Comparison of ENCODE assay signal across 8 cellular contexts in the genomic region with DNA sequence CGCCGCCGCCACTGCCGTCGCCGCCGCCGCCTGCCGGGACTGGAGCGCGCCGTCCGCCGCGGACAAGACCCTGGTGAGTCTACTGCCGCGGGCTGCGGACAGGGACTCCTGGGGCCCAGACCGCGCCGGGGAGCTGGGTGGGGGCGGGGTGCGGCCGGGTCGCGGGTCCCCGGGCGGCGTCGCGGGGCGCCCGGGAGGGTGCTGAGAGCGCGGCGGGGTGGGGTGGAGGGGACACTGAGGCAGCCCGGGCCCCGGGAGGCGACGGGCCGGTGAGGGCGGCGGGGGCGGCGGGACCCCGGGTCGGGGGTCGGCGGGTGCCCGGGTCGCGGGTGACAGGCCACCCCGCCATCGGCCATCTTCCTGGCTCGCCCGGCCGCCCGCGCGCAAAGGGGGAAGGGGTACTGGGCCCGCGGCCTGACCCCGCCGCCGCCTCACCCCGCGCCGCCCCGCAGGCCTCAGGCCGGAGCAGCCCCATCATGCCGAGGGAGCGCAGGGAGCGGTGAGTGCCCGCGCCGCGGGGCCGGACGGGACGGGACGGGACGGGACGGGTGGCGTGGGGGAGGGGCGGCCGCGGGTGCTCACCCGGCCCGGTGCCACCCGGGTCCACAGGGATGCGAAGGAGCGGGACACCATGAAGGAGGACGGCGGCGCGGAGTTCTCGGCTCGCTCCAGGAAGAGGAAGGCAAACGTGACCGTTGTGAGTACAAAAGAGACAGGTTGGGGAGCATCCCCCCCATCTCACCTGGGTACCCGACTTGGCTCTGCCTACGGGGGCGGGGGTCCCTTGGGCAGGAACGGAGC. TPM values are rescaled to one million over a fixed set of nuclear protein-coding genes. Genes with fewer than 3 reads are reported as not detected.
DNase-seq lines count a peak whose midpoint lies in the region; ATAC-seq and TF ChIP-seq lines count a peak whose summit lies in the region.

No MANE protein-coding gene starts in this region.

- ATAC-seq in activated CD4-positive, alpha-beta T cell treated with anti-CD3 and anti-CD28 coated beads for 36 hours, result no peak
- peak; percentile 19 for ATAC-seq in HG03064 (IDR thresholded peaks at IDR 0.05; ENCODE audit: low read depth, unreplicated experiment)
- ATAC-seq in psoas muscle, result no peak

- no peaks in the 10 kb centered on the region for H3K27me3 Mint-ChIP-seq in activated CD4-positive, alpha-beta T cell treated with anti-CD3 and anti-CD28 coated beads for 36 hours
- no peaks in the 10 kb centered on the region for H3K27me3 Mint-ChIP-seq in activated CD4-positive, alpha-beta T cell treated with anti-CD3 and anti-CD28 coated beads, Interleukin-2, amount 10 ng/mL, durations not matched to agents 7 days and 5 days

- H3K27ac Mint-ChIP-seq in activated CD4-positive, alpha-beta T cell treated with anti-CD3 and anti-CD28 coated beads for 36 hours, result peak overlapping the region; percentile 85
- H3K27ac Mint-ChIP-seq in activated CD4-positive, alpha-beta T cell treated with anti-CD3 and anti-CD28 coated beads, Interleukin-2, amount 10 ng/mL, durations not matched to agents 7 days and 5 days, result peak overlapping the region; percentile 90

- peaks cover 4% of the 10 kb centered on the region for H3K9me3 Mint-ChIP-seq in activated CD4-positive, alpha-beta T cell treated with anti-CD3 and anti-CD28 coated beads for 36 hours (ENCODE audit: low read depth)
- H3K9me3 Mint-ChIP-seq in activated CD4-positive, alpha-beta T cell treated with anti-CD3 and anti-CD28 coated beads, Interleukin-2, amount 10 ng/mL, durations not matched to agents 7 days and 5 days, result no peaks in the 10 kb centered on the region

- CTCF ChIA-PET in activated CD4-positive, alpha-beta T cell treated with anti-CD3 and anti-CD28 coated beads for 36 hours (lab: Charles Lee), result no interaction called here
- CTCF ChIA-PET in activated CD4-positive, alpha-beta T cell treated with anti-CD3 and anti-CD28 coated beads, Interleukin-2, amount 10 ng/mL, durations not matched to agents 7 days and 5 days (lab: Charles Lee), result no interaction called here

- peaks cover 27% of the 10 kb centered on the region for H3K36me3 Mint-ChIP-seq in activated CD4-positive, alpha-beta T cell treated with anti-CD3 and anti-CD28 coated beads for 36 hours (ENCODE audit: low read depth)
- H3K36me3 Mint-ChIP-seq in activated CD4-positive, alpha-beta T cell treated with anti-CD3 and anti-CD28 coated beads, Interleukin-2, amount 10 ng/mL, durations not matched to agents 7 days and 5 days (ENCODE audit: low read depth), result peaks cover 30% of the 10 kb centered on the region

- H3K4me1 ChIP-seq in psoas muscle, result no peaks in the 10 kb centered on the region

- H3K9me3 ChIP-seq in psoas muscle, result no peaks in the 10 kb centered on the region

- WGBS in psoas muscle, 3 donors, result 2 to 10% (median 5%) methylated on average over 27 to 103 of the region's 104 CpGs

- H3K27ac ChIP-seq in psoas muscle, result no peak overlapping the region

- H3K27me3 ChIP-seq in psoas muscle (ENCODE audit: insufficient read depth in 3 of 3, low read length in 2 of 3), result no peaks in the 10 kb centered on the region

- POLR2A ChIA-PET in activated CD4-positive, alpha-beta T cell treated with anti-CD3 and anti-CD28 coated beads for 36 hours (lab: Charles Lee), result interaction anchor here (0.9 kb wide), 1 partner anchor 32 kb away, joined by 3 read pairs; no protein-coding TSS in a partner anchor
- POLR2A ChIA-PET in activated CD4-positive, alpha-beta T cell treated with anti-CD3 and anti-CD28 coated beads, Interleukin-2, amount 10 ng/mL, durations not matched to agents 7 days and 5 days (lab: Charles Lee), result interaction anchor here (0.5 kb wide), 1 partner anchor 134 kb away, joined by 3 read pairs; no protein-coding TSS in a partner anchor

- intact Hi-C loops in activated CD4-positive, alpha-beta T cell treated with anti-CD3 and anti-CD28 coated beads for 36 hours (cut with DNase I, micrococcal nuclease), result no loop called here
- intact Hi-C loops in psoas muscle (cut with DNase I), result loop anchor here (2.0 to 5.0 kb wide), 2 partner anchors 31 to 35 kb away; no protein-coding TSS in a partner anchor

- peak overlapping the region; percentile 33 for H3K4me3 ChIP-seq in fibroblast of mammary gland (ENCODE audit: control insufficient read depth, low read depth, low read length)
- H3K4me3 ChIP-seq in psoas muscle, result peak overlapping the region; percentile 59

- peak; percentile 41 for DNase-seq in activated CD4-positive, alpha-beta T cell treated with anti-CD3 and anti-CD28 coated beads for 36 hours
- DNase-seq in activated CD4-positive, alpha-beta T cell treated with anti-CD3 and anti-CD28 coated beads for 1 hour, result no peak
- peak; percentile 17 for DNase-seq in activated CD4-positive, alpha-beta T cell treated with anti-CD3 and anti-CD28 coated beads, Interleukin-2, amount 10 ng/mL, durations not matched to agents 7 days and 5 days
- DNase-seq in fibroblast of mammary gland (ENCODE audit: low read depth) (no peak), psoas muscle (peak; percentile 29 to 49), NCI-H1092 (lab: John Stamatoyannopoulos, UW) (no peak), inferior parietal cortex (ENCODE audit: extremely low spot score) (no peak)

- peaks cover 0 to 4% of the 10 kb centered on the region in 2 donors for H3K36me3 ChIP-seq in psoas muscle (ENCODE audit: insufficient read depth in 1 of 2, low read depth in 1 of 2)

- H3K4me1 Mint-ChIP-seq in activated CD4-positive, alpha-beta T cell treated with anti-CD3 and anti-CD28 coated beads for 36 hours, result peaks cover 15% of the 10 kb centered on the region
- H3K4me1 Mint-ChIP-seq in activated CD4-positive, alpha-beta T cell treated with anti-CD3 and anti-CD28 coated beads, Interleukin-2, amount 10 ng/mL, durations not matched to agents 7 days and 5 days, result peaks cover 45% of the 10 kb centered on the region

- no peak for TF ChIP-seq CTCF in fibroblast of mammary gland (conservative IDR thresholded peaks at IDR 0.05; ENCODE audit: control insufficient read depth, insufficient read depth, low read depth, low read length)
- no peak for TF ChIP-seq CTCF in psoas muscle (IDR thresholded peaks at IDR 0.05)

- peak overlapping the region; percentile 88 for H3K4me3 Mint-ChIP-seq in activated CD4-positive, alpha-beta T cell treated with anti-CD3 and anti-CD28 coated beads for 36 hours
- peak overlapping the region; percentile 95 for H3K4me3 Mint-ChIP-seq in activated CD4-positive, alpha-beta T cell treated with anti-CD3 and anti-CD28 coated beads, Interleukin-2, amount 10 ng/mL, durations not matched to agents 7 days and 5 days

RNA-seq across cellular contexts. Expression of gene CCNE1, which starts 0.5 kb away (rescaled TPM):
- total RNA-seq in activated CD4-positive, alpha-beta T cell treated with anti-CD3 and anti-CD28 coated beads for 36 hours, result 10 to 100 TPM; 29.4 to 30.4 TPM
- 10 to 100 TPM; 44.9 to 45.3 TPM for total RNA-seq in activated CD4-positive, alpha-beta T cell treated with anti-CD3 and anti-CD28 coated beads, Interleukin-2, amount 10 ng/mL, durations not matched to agents 7 days and 5 days
- total RNA-seq in psoas muscle, result 1 to 10 TPM in 3 of 4 donors, under 1 TPM in 1; 0.97 to 2.3 (median 2.1) TPM
- polyA plus RNA-seq in psoas muscle, result 1 to 10 TPM; 1.9 to 6.7 (median 2.0) TPM

Comparison
In these comparisons a context has a peak if more than half of its experiments do, and no peak if none do; other contexts are left out.
1. DNase-seq: peak in activated CD4-positive, alpha-beta T cell treated with anti-CD3 and anti-CD28 coated beads for 36 hours (single experiment), activated CD4-positive, alpha-beta T cell treated with anti-CD3 and anti-CD28 coated beads, Interleukin-2, amount 10 ng/mL, durations not matched to agents 7 days and 5 days (single experiment) and psoas muscle (2 of 2); none in activated CD4-positive, alpha-beta T cell treated with anti-CD3 and anti-CD28 coated beads for 1 hour (single experiment), fibroblast of mammary gland (single experiment), NCI-H1092 (single experiment) and inferior parietal cortex (single experiment).
2. RNA of gene CCNE1, which starts 0.5 kb away (total RNA-seq): 44.9 to 45.3 TPM in activated CD4-positive, alpha-beta T cell treated with anti-CD3 and anti-CD28 coated beads, Interleukin-2, amount 10 ng/mL, durations not matched to agents 7 days and 5 days and 29.4 to 30.4 TPM in activated CD4-positive, alpha-beta T cell treated with anti-CD3 and anti-CD28 coated beads for 36 hours; 0.97 to 2.3 TPM in psoas muscle; every median in the first group is over 4 times any median in the second.
3. intact Hi-C loops: an anchor here in psoas muscle (2.0 to 5.0 kb wide); none called in activated CD4-positive, alpha-beta T cell treated with anti-CD3 and anti-CD28 coated beads for 36 hours.